Comparison of ENCODE assay signal across 14 cellular contexts in genomic region chr2:201279079-201279478, GRCh38. TPM values are rescaled to one million over a fixed set of nuclear protein-coding genes. Genes with fewer than 3 reads are reported as not detected.
DNase-seq lines count a peak whose midpoint lies in the region; ATAC-seq lines count a peak whose summit lies in the region.
"Had no signal": no experiment of that assay in that cellular context is flagged by ENCODE, and none has a peak within 500 bp of the region (broad histone marks: within the 10 kb centered on the region; RNA-seq: fewer than 3 reads in every experiment).

No MANE protein-coding gene starts in this region.

- peaks cover 18% of the 10 kb centered on the region for H3K4me1 Mint-ChIP-seq in activated naive CD4-positive, alpha-beta T cell treated with anti-CD3 and anti-CD28 coated beads for 36 hours (ENCODE audit: low read depth)
- H3K4me1 Mint-ChIP-seq in T-cell, result peaks cover 36 to 43% (median 42%) of the 10 kb centered on the region in 3 donors
- peaks cover 8 to 42% of the 10 kb centered on the region in 2 donors for H3K4me1 Mint-ChIP-seq in effector memory CD8-positive, alpha-beta T cell (ENCODE audit: low read depth in 2 of 2)
- H3K4me1 Mint-ChIP-seq in stimulated activated effector memory CD8-positive, alpha-beta T cell treated with anti-CD3 and anti-CD28 coated beads, Interleukin-12 subunit alpha, Interleukin-12 subunit beta, amount 100 ng/mL, for 72 hours, result peaks cover 34% of the 10 kb centered on the region
- H3K4me1 Mint-ChIP-seq: brain had no signal

- H3K27ac Mint-ChIP-seq in activated naive CD4-positive, alpha-beta T cell treated with anti-CD3 and anti-CD28 coated beads for 36 hours, result peak overlapping the region; percentile 73
- H3K27ac Mint-ChIP-seq in T-cell, result peak overlapping the region; percentile 56 to 65
- H3K27ac Mint-ChIP-seq in effector memory CD8-positive, alpha-beta T cell, result peak overlapping the region; percentile 2 to 60
- peak overlapping the region; percentile 69 for H3K27ac Mint-ChIP-seq in stimulated activated effector memory CD8-positive, alpha-beta T cell treated with anti-CD3 and anti-CD28 coated beads, Interleukin-12 subunit alpha, Interleukin-12 subunit beta, amount 100 ng/mL, for 72 hours
- H3K27ac Mint-ChIP-seq: brain had no signal

- peaks cover 41% of the 10 kb centered on the region for H3K36me3 Mint-ChIP-seq in activated naive CD4-positive, alpha-beta T cell treated with anti-CD3 and anti-CD28 coated beads for 36 hours (ENCODE audit: low read depth)
- peaks cover 56% of the 10 kb centered on the region for H3K36me3 Mint-ChIP-seq in T-cell
- peaks cover 71% of the 10 kb centered on the region for H3K36me3 Mint-ChIP-seq in effector memory CD8-positive, alpha-beta T cell (ENCODE audit: insufficient read depth)
- peaks cover 80% of the 10 kb centered on the region for H3K36me3 Mint-ChIP-seq in stimulated activated effector memory CD8-positive, alpha-beta T cell treated with anti-CD3 and anti-CD28 coated beads, Interleukin-12 subunit alpha, Interleukin-12 subunit beta, amount 100 ng/mL, for 72 hours
- H3K36me3 Mint-ChIP-seq: brain had no signal

- POLR2A ChIA-PET in T-cell (lab: Charles Lee), result no interaction called here

- intact Hi-C loops in activated naive CD4-positive, alpha-beta T cell treated with anti-CD3 and anti-CD28 coated beads for 36 hours (cut with micrococcal nuclease), result loop anchor here (1.0 to 2.0 kb wide), 2 partner anchors 16 to 43 kb away; no protein-coding TSS in a partner anchor

- ATAC-seq in T-cell (replicated peaks in 1 of 4) (peak; percentile 13 to 86 (median 24)), GM18861 (IDR thresholded peaks at IDR 0.05; ENCODE audit: unreplicated experiment) (no peak)
- no peak for ATAC-seq in effector memory CD8-positive, alpha-beta T cell (replicated peaks)
- peak; percentile 24 for ATAC-seq in stimulated activated effector memory CD8-positive, alpha-beta T cell treated with anti-CD3 and anti-CD28 coated beads, Interleukin-12 subunit alpha, Interleukin-12 subunit beta, amount 100 ng/mL, for 72 hours
- ATAC-seq: left lobe of liver had no signal

- no peak overlapping the region for H3K4me3 Mint-ChIP-seq in activated naive CD4-positive, alpha-beta T cell treated with anti-CD3 and anti-CD28 coated beads for 36 hours
- no peak overlapping the region for H3K4me3 Mint-ChIP-seq in T-cell
- no peak overlapping the region for H3K4me3 Mint-ChIP-seq in effector memory CD8-positive, alpha-beta T cell
- H3K4me3 Mint-ChIP-seq in stimulated activated effector memory CD8-positive, alpha-beta T cell treated with anti-CD3 and anti-CD28 coated beads, Interleukin-12 subunit alpha, Interleukin-12 subunit beta, amount 100 ng/mL, for 72 hours, result no peak overlapping the region
- H3K4me3 Mint-ChIP-seq: brain had no signal

- peak; percentile 37 for DNase-seq in activated naive CD4-positive, alpha-beta T cell treated with anti-CD3 and anti-CD28 coated beads for 36 hours
- no peak for DNase-seq in activated naive CD4-positive, alpha-beta T cell treated with Interleukin-2 at 50 U/mL for 16 hours
- DNase-seq in T-cell (no peak), NCI-H146 (lab: John Stamatoyannopoulos, UW) (no peak), NCI-H1048 (lab: John Stamatoyannopoulos, UW) (no peak)
- DNase-seq in effector memory CD8-positive, alpha-beta T cell, result no peak
- DNase-seq in stimulated activated effector memory CD8-positive, alpha-beta T cell treated with anti-CD3 and anti-CD28 coated beads, Interleukin-12 subunit alpha, Interleukin-12 subunit beta, amount 100 ng/mL, for 72 hours (ENCODE audit: low spot score in 2 of 2), result no peak
- DNase-seq: GF-D8; NCI-H1105 treated with DMSO at 0.1 percent for 48 hours; NCI-H82; stimulated activated CD4-positive, alpha-beta T cell treated with anti-CD3 and anti-CD28 coated beads, Interleukin-2, amount 100 ng/mL, for 48 hours had no signal

- H3K9me3 Mint-ChIP-seq in activated naive CD4-positive, alpha-beta T cell treated with anti-CD3 and anti-CD28 coated beads for 36 hours, result no peaks in the 10 kb centered on the region
- no peaks in the 10 kb centered on the region for H3K9me3 Mint-ChIP-seq in T-cell
- no peaks in the 10 kb centered on the region for H3K9me3 Mint-ChIP-seq in effector memory CD8-positive, alpha-beta T cell
- no peaks in the 10 kb centered on the region for H3K9me3 Mint-ChIP-seq in stimulated activated effector memory CD8-positive, alpha-beta T cell treated with anti-CD3 and anti-CD28 coated beads, Interleukin-12 subunit alpha, Interleukin-12 subunit beta, amount 100 ng/mL, for 72 hours

- CTCF ChIA-PET in activated naive CD4-positive, alpha-beta T cell treated with anti-CD3 and anti-CD28 coated beads for 36 hours (lab: Charles Lee), result interaction anchor here (0.9 to 2.1 kb wide), 3 partner anchors 16 to 86 kb away, joined by 3 to 6 read pairs (median 4); no protein-coding TSS in a partner anchor
- CTCF ChIA-PET in T-cell (lab: Charles Lee), result interaction anchor here (0.5 to 1.4 kb wide), 9 partner anchors 10 to 999 kb away, joined by 3 to 8 read pairs (median 3); no protein-coding TSS in a partner anchor

- no peaks in the 10 kb centered on the region for H3K27me3 Mint-ChIP-seq in activated naive CD4-positive, alpha-beta T cell treated with anti-CD3 and anti-CD28 coated beads for 36 hours (ENCODE audit: low read depth)
- no peaks in the 10 kb centered on the region for H3K27me3 Mint-ChIP-seq in T-cell
- no peaks in the 10 kb centered on the region for H3K27me3 Mint-ChIP-seq in effector memory CD8-positive, alpha-beta T cell
- H3K27me3 Mint-ChIP-seq: brain had no signal

RNA-seq across cellular contexts. Expression of gene CASP8, which starts 18.7 kb away (rescaled TPM):
- 10 to 100 TPM; 37.0 to 39.8 TPM for total RNA-seq in activated naive CD4-positive, alpha-beta T cell treated with anti-CD3 and anti-CD28 coated beads for 36 hours
- total RNA-seq in T-cell, result 100 to 1,000 TPM; 116 to 306 (median 255) TPM

Comparison
In these comparisons a context has a peak if more than half of its experiments do, and no peak if none do; other contexts are left out.
1. ATAC-seq: peak in T-cell (4 of 4) and stimulated activated effector memory CD8-positive, alpha-beta T cell treated with anti-CD3 and anti-CD28 coated beads, Interleukin-12 subunit alpha, Interleukin-12 subunit beta, amount 100 ng/mL, for 72 hours (single experiment); none in effector memory CD8-positive, alpha-beta T cell (single experiment) and GM18861 (single experiment).
2. Peak in every context shown above with its lines, with median percentiles within 50 percentile points of each other: H3K27ac Mint-ChIP-seq.